18 cellular contexts compared by ENCODE assay signal in the genomic region with DNA sequence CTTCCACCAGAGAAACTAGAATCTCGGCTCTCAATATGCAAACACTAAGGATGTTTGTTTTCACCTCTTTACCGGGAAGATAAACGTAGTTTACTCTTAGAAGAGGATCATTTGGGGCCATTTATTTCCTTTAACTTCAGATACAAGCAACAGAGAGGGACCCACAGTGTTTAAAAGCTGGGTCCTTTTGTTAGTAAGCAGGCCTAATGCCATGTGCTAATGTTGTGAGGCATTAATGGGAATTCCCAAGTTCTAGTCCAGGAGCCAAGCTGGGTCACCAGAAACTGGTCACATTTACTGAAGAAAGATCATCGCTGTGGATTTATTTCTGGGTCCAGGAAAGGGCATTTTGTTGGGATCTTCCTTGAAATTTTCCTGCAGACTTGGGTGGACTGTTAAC.
A peak's percentile ranks its signal among the peaks of the same experiment; 100 is the strongest.
DNase-seq lines count a peak whose midpoint lies in the region; ATAC-seq and TF ChIP-seq lines count a peak whose summit lies in the region.
"Had no signal": no experiment of that assay in that cellular context is flagged by ENCODE, and none has a peak within 500 bp of the region (broad histone marks: within the 10 kb centered on the region; RNA-seq: fewer than 3 reads in every experiment).

No MANE protein-coding gene starts in this region.

- no peak overlapping the region for H2AK5ac ChIP-seq in neuronal stem cell (ENCODE audit: low read depth, low read length)

- no peak overlapping the region for H4K91ac ChIP-seq in neuronal stem cell (ENCODE audit: low read depth, low read length, poor library complexity)

- H3K4me3 Mint-ChIP-seq in GM23338 (no peak overlapping the region), CD14-positive monocyte (no peak overlapping the region)
- no peak overlapping the region for H3K4me3 Mint-ChIP-seq in activated CD4-positive, alpha-beta T cell treated with anti-CD3 and anti-CD28 coated beads, Interleukin-2, amount 10 ng/mL, durations not matched to agents 7 days and 5 days
- no peak overlapping the region for H3K4me3 Mint-ChIP-seq in activated naive CD4-positive, alpha-beta T cell treated with anti-CD3 and anti-CD28 coated beads for 36 hours
- H3K4me3 Mint-ChIP-seq: CD4-positive, alpha-beta T cell; HFFc6; IgD-negative memory B cell had no signal

- H3K36me3 Mint-ChIP-seq in GM23338 (ENCODE audit: low read depth) (no peaks in the 10 kb centered on the region), CD14-positive monocyte (no peaks in the 10 kb centered on the region)
- H3K36me3 Mint-ChIP-seq in activated CD4-positive, alpha-beta T cell treated with anti-CD3 and anti-CD28 coated beads, Interleukin-2, amount 10 ng/mL, durations not matched to agents 7 days and 5 days (ENCODE audit: low read depth), result no peaks in the 10 kb centered on the region
- H3K36me3 Mint-ChIP-seq in activated naive CD4-positive, alpha-beta T cell treated with anti-CD3 and anti-CD28 coated beads for 36 hours (ENCODE audit: low read depth), result no peaks in the 10 kb centered on the region
- H3K36me3 Mint-ChIP-seq: IgD-negative memory B cell had no signal

- peaks cover 15% of the 10 kb centered on the region; the same call in 1 of the 2 replicates for H3K4me1 ChIP-seq in GM23338 (ENCODE audit: insufficient read depth)
- H3K4me1 ChIP-seq in left lung, result peaks cover 0 to 4% of the 10 kb centered on the region in 2 donors
- peaks cover 0 to 6% of the 10 kb centered on the region in 2 donors for H3K4me1 ChIP-seq in neuronal stem cell (ENCODE audit: control insufficient read depth in 2 of 2, insufficient read depth in 1 of 2, low read depth in 1 of 2, low read length in 2 of 2)

- H3K14ac ChIP-seq in neuronal stem cell (ENCODE audit: low read length), result no peak overlapping the region

- H2AFZ ChIP-seq in GM23338, result peak overlapping the region; percentile 85
- peak overlapping the region; percentile 78 for H2AFZ ChIP-seq in neuronal stem cell (ENCODE audit: low read length)

- DNase-seq in GM23338 (ENCODE audit: low spot score) (peak; percentile 3), left lung (no peak), neuronal stem cell (ENCODE audit: low spot score) (no peak), DMS153 treated with DMSO at 0.1 percent for 48 hours (lab: John Stamatoyannopoulos, UW; ENCODE audit: unreplicated experiment) (no peak), CD14-positive monocyte (ENCODE audit: low spot score) (no peak)
- no peak for DNase-seq in activated CD4-positive, alpha-beta T cell treated with anti-CD3 and anti-CD28 coated beads, Interleukin-2, amount 10 ng/mL, durations not matched to agents 7 days and 5 days
- DNase-seq in activated naive CD4-positive, alpha-beta T cell treated with anti-CD3 and anti-CD28 coated beads for 36 hours, result no peak
- DNase-seq: ACHN; CD4-positive, alpha-beta T cell; COR-L47; DMS153; DND-41; GDM1; HCEC 1CT; HFFc6 had no signal

- no peak overlapping the region for H4K8ac ChIP-seq in neuronal stem cell (ENCODE audit: low read depth, low read length)

- no peaks in the 10 kb centered on the region for H3K79me1 ChIP-seq in neuronal stem cell (ENCODE audit: low read depth, low read length)

- no peak overlapping the region for H2BK12ac ChIP-seq in neuronal stem cell (ENCODE audit: low read length)

- no peaks in the 10 kb centered on the region for H3F3A ChIP-seq in GM23338 (replicated peaks; ENCODE audit: low read depth)

- H3K27ac Mint-ChIP-seq in GM23338 (no peak overlapping the region), CD14-positive monocyte (no peak overlapping the region)
- no peak overlapping the region for H3K27ac Mint-ChIP-seq in activated CD4-positive, alpha-beta T cell treated with anti-CD3 and anti-CD28 coated beads, Interleukin-2, amount 10 ng/mL, durations not matched to agents 7 days and 5 days
- H3K27ac Mint-ChIP-seq in activated naive CD4-positive, alpha-beta T cell treated with anti-CD3 and anti-CD28 coated beads for 36 hours, result no peak overlapping the region
- H3K27ac Mint-ChIP-seq: CD4-positive, alpha-beta T cell; HFFc6; IgD-negative memory B cell had no signal

- H3K9me2 ChIP-seq in GM23338 (ENCODE audit: insufficient read depth), result no peaks in the 10 kb centered on the region

- H3K27me3 Mint-ChIP-seq in GM23338 (ENCODE audit: insufficient read depth, low read depth, poor library complexity) (no peaks in the 10 kb centered on the region), CD14-positive monocyte (ENCODE audit: low read depth in 3 of 3) (peaks cover 0 to 2% (median 0%) of the 10 kb centered on the region in 3 donors)
- H3K27me3 Mint-ChIP-seq in activated CD4-positive, alpha-beta T cell treated with anti-CD3 and anti-CD28 coated beads, Interleukin-2, amount 10 ng/mL, durations not matched to agents 7 days and 5 days, result no peaks in the 10 kb centered on the region
- no peaks in the 10 kb centered on the region for H3K27me3 Mint-ChIP-seq in activated naive CD4-positive, alpha-beta T cell treated with anti-CD3 and anti-CD28 coated beads for 36 hours (ENCODE audit: low read depth)
- H3K27me3 Mint-ChIP-seq: CD4-positive, alpha-beta T cell; IgD-negative memory B cell had no signal

- H3K4ac ChIP-seq in neuronal stem cell (ENCODE audit: low read length), result no peak overlapping the region

- H2BK15ac ChIP-seq in neuronal stem cell (ENCODE audit: low read length), result no peak overlapping the region

- no peak overlapping the region for H3K4me2 ChIP-seq in GM23338
- no peak overlapping the region for H3K4me2 ChIP-seq in neuronal stem cell (ENCODE audit: insufficient read depth, low read length, poor library complexity, severe bottlenecking)

- H3K4me1 Mint-ChIP-seq in GM23338 (peaks cover 13% of the 10 kb centered on the region), CD14-positive monocyte (no peaks in the 10 kb centered on the region)
- no peaks in the 10 kb centered on the region for H3K4me1 Mint-ChIP-seq in activated CD4-positive, alpha-beta T cell treated with anti-CD3 and anti-CD28 coated beads, Interleukin-2, amount 10 ng/mL, durations not matched to agents 7 days and 5 days
- H3K4me1 Mint-ChIP-seq in activated naive CD4-positive, alpha-beta T cell treated with anti-CD3 and anti-CD28 coated beads for 36 hours (ENCODE audit: low read depth), result no peaks in the 10 kb centered on the region
- H3K4me1 Mint-ChIP-seq: IgD-negative memory B cell had no signal

- H3K9me3 Mint-ChIP-seq in GM23338 (no peaks in the 10 kb centered on the region), CD14-positive monocyte (peaks cover 0 to 16% (median 2%) of the 10 kb centered on the region in 7 donors)
- peaks cover 2% of the 10 kb centered on the region for H3K9me3 Mint-ChIP-seq in activated CD4-positive, alpha-beta T cell treated with anti-CD3 and anti-CD28 coated beads, Interleukin-2, amount 10 ng/mL, durations not matched to agents 7 days and 5 days
- H3K9me3 Mint-ChIP-seq in activated naive CD4-positive, alpha-beta T cell treated with anti-CD3 and anti-CD28 coated beads for 36 hours, result peaks cover 2% of the 10 kb centered on the region

- no peak overlapping the region for H2BK5ac ChIP-seq in neuronal stem cell (ENCODE audit: low read length)

- no peak overlapping the region for H3K23ac ChIP-seq in neuronal stem cell (ENCODE audit: low read depth, low read length, poor library complexity)

- H3K4me3 ChIP-seq in GM23338 (no peak overlapping the region), left lung (no peak overlapping the region), neuronal stem cell (ENCODE audit: low read length in 2 of 2) (no peak overlapping the region)
- H3K4me3 ChIP-seq: BLaER1 treated with 17β-estradiol and CSF1 and Interleukin-3, amounts not matched to agents 10 nM and 100 nM had no signal

- no peak overlapping the region for H3K9ac ChIP-seq in neuronal stem cell (ENCODE audit: low read depth, low read length, poor library complexity)
- H3K9ac ChIP-seq: BLaER1 treated with 17β-estradiol and CSF1 and Interleukin-3, amounts not matched to agents 10 nM and 100 nM had no signal

- H4K20me1 ChIP-seq in GM23338 (replicated peaks; ENCODE audit: insufficient read depth), result no peaks in the 10 kb centered on the region
- H4K20me1 ChIP-seq: BLaER1 treated with 17β-estradiol and CSF1 and Interleukin-3, amounts not matched to agents 10 nM and 100 nM had no signal

- H2BK120ac ChIP-seq in neuronal stem cell (ENCODE audit: low read depth, low read length), result no peak overlapping the region

- H3K18ac ChIP-seq in neuronal stem cell (ENCODE audit: low read length), result no peak overlapping the region

- no peaks in the 10 kb centered on the region for H3K27me3 ChIP-seq in GM23338 (ENCODE audit: insufficient read depth)
- no peaks in the 10 kb centered on the region for H3K27me3 ChIP-seq in left lung
- H3K27me3 ChIP-seq in neuronal stem cell (ENCODE audit: control insufficient read depth in 3 of 3, insufficient read depth in 3 of 3, low read depth in 1 of 3, low read length in 3 of 3), result no peaks in the 10 kb centered on the region
- H3K27me3 ChIP-seq: BLaER1 treated with 17β-estradiol and CSF1 and Interleukin-3, amounts not matched to agents 10 nM and 100 nM had no signal

- H3K9me3 ChIP-seq in left lung (no peaks in the 10 kb centered on the region), neuronal stem cell (replicated peaks in 1 of 2; ENCODE audit: control insufficient read depth in 2 of 2, insufficient read depth in 1 of 2, low read depth in 1 of 2, low read length in 2 of 2) (no peaks in the 10 kb centered on the region)
- H3K9me3 ChIP-seq: BLaER1 treated with 17β-estradiol and CSF1 and Interleukin-3, amounts not matched to agents 10 nM and 100 nM had no signal

- no CpG with 5 or more reads among the region's 4 CpGs for WGBS in neuronal stem cell (ENCODE audit: extremely low coverage in 2 of 2, insufficient read length in 2 of 2, insufficient replicate concordance in 1 of 2), 2 donors

- H3K36me3 ChIP-seq in GM23338 (ENCODE audit: insufficient read depth) (no peaks in the 10 kb centered on the region), left lung (no peaks in the 10 kb centered on the region), neuronal stem cell (replicated peaks in 1 of 2; ENCODE audit: control insufficient read depth in 2 of 2, insufficient read depth in 2 of 2, low read length in 2 of 2) (no peaks in the 10 kb centered on the region)
- H3K36me3 ChIP-seq: BLaER1 treated with 17β-estradiol and CSF1 and Interleukin-3, amounts not matched to agents 10 nM and 100 nM had no signal

- no peaks in the 10 kb centered on the region for H3K79me2 ChIP-seq in GM23338 (replicated peaks; ENCODE audit: insufficient read depth)

- no peak overlapping the region for H3K27ac ChIP-seq in GM23338 (ENCODE audit: low read depth)
- peak overlapping the region; percentile 50 for H3K27ac ChIP-seq in VCaP
- peak overlapping the region in 1 of 2 donors; percentile 21 for H3K27ac ChIP-seq in left lung
- no peak overlapping the region for H3K27ac ChIP-seq in neuronal stem cell (replicated peaks; ENCODE audit: low read length)
- H3K27ac ChIP-seq: BLaER1 treated with 17β-estradiol and CSF1 and Interleukin-3, amounts not matched to agents 10 nM and 100 nM had no signal

- intact Hi-C loops in left lung (cut with DNase I), result no loop called here
- intact Hi-C loops in activated naive CD4-positive, alpha-beta T cell treated with anti-CD3 and anti-CD28 coated beads for 36 hours (cut with micrococcal nuclease), result no loop called here
- intact Hi-C loops in CD14-positive monocyte (cut with micrococcal nuclease), result no loop called here

- ATAC-seq in GM23338, result peak; percentile 52; the same call in 2 of the 3 replicates
- peak; percentile 19 for ATAC-seq in left lung

- CTCF ChIA-PET in activated CD4-positive, alpha-beta T cell treated with anti-CD3 and anti-CD28 coated beads, Interleukin-2, amount 10 ng/mL, durations not matched to agents 7 days and 5 days (lab: Charles Lee), result no interaction called here
- CTCF ChIA-PET in activated naive CD4-positive, alpha-beta T cell treated with anti-CD3 and anti-CD28 coated beads for 36 hours (lab: Charles Lee), result interaction anchor here (0.5 to 1.0 kb wide), 2 partner anchors 576 to 615 kb away, joined by 3 read pairs; no protein-coding TSS in a partner anchor

- POLR2A ChIA-PET in activated CD4-positive, alpha-beta T cell treated with anti-CD3 and anti-CD28 coated beads, Interleukin-2, amount 10 ng/mL, durations not matched to agents 7 days and 5 days (lab: Charles Lee), result no interaction called here

- no peak for TF ChIP-seq CTCF in GM23338 (conservative IDR thresholded peaks at IDR 0.05; ENCODE audit: low read depth in 2 of 2)
- TF ChIP-seq CTCF in VCaP (conservative IDR thresholded peaks at IDR 0.05), result no peak
- TF ChIP-seq CTCF in left lung (IDR thresholded peaks at IDR 0.05), result no peak
- no peak for TF ChIP-seq CTCF in CD14-positive monocyte (IDR thresholded peaks at IDR 0.05)
